Comparison of ENCODE assay signal across 22 cellular contexts in genomic region chr7:107936312-107936711, GRCh38. TPM values are rescaled to one million over a fixed set of nuclear protein-coding genes. Genes with fewer than 3 reads are reported as not detected.
DNase-seq lines count a peak whose midpoint lies in the region; ATAC-seq, FAIRE-seq and TF ChIP-seq lines count a peak whose summit lies in the region.
"Had no signal": no experiment of that assay in that cellular context is flagged by ENCODE, and none has a peak within 500 bp of the region (broad histone marks: within the 10 kb centered on the region; RNA-seq: fewer than 3 reads in every experiment).

No MANE protein-coding gene starts in this region.

- peaks cover 96% of the 10 kb centered on the region for H3F3A ChIP-seq in SK-N-SH (replicated peaks; ENCODE audit: insufficient read depth)

- H3K36me3 Mint-ChIP-seq in progenitor cell of endocrine pancreas (ENCODE audit: insufficient read depth) (peaks cover 28% of the 10 kb centered on the region), T-helper 17 cell (ENCODE audit: low read depth) (no peaks in the 10 kb centered on the region)

- H3K79me2 ChIP-seq in SK-N-SH (ENCODE audit: insufficient read depth) (peaks cover 38% of the 10 kb centered on the region), endothelial cell of umbilical vein (ENCODE audit: control insufficient read depth, insufficient read depth, low read length) (peaks cover 58% of the 10 kb centered on the region)

- no peaks in the 10 kb centered on the region for H3K9me1 ChIP-seq in endothelial cell of umbilical vein (replicated peaks; ENCODE audit: control insufficient read depth, extremely low read depth, insufficient read depth, low read length)

- CTCF ChIA-PET in SK-N-SH (lab: Yijun Ruan, JAX) = interaction anchor here (1.0 to 3.6 kb wide), 2 partner anchors 12 to 210 kb away, joined by 3 to 20 read pairs; no protein-coding TSS in a partner anchor
- CTCF ChIA-PET in endothelial cell of umbilical vein (lab: Charles Lee) = no interaction called here

- H3K9me3 ChIP-seq in SK-N-SH (no peaks in the 10 kb centered on the region), endothelial cell of umbilical vein (replicated peaks; ENCODE audit: control insufficient read depth, insufficient read depth, low read length) (no peaks in the 10 kb centered on the region), T-helper 17 cell (ENCODE audit: control insufficient read depth, low read length, poor library complexity, severe bottlenecking) (no peaks in the 10 kb centered on the region)

- TF ChIP-seq POLR2A in endothelial cell of umbilical vein (IDR thresholded peaks at IDR 0.05; ENCODE audit: low read depth, low read length) = no peak

- no peak for FAIRE-seq in endothelial cell of umbilical vein (lab: Jason Lieb, UNC)
- FAIRE-seq: GM12891, H1 had no signal

- POLR2A ChIA-PET in SK-N-SH (lab: Yijun Ruan, JAX) (no interaction called here), endothelial cell of umbilical vein (lab: Charles Lee) (no interaction called here)

- 92% methylated on average over 2 of the region's 2 CpGs for WGBS in SK-N-SH (ENCODE audit: low lambda C conversion rate)

- H3K9ac ChIP-seq in SK-N-SH = no peak overlapping the region
- no peak overlapping the region for H3K9ac ChIP-seq in endothelial cell of umbilical vein (replicated peaks; ENCODE audit: extremely low read depth, insufficient read depth, low read length)

- BruUV-seq in endothelial cell of umbilical vein (replicated peaks; lab: Mats Ljungman, UMichigan) = no TSS peak

- peak overlapping the region; percentile 95 to 98; a peak in 3 of 4 replicates for H3K27ac ChIP-seq in SK-N-SH (ENCODE audit: low read depth in 2 of 2, low read length in 1 of 2)
- no peak overlapping the region for H3K27ac ChIP-seq in endothelial cell of umbilical vein (ENCODE audit: insufficient read depth, low read depth, low read length)
- H3K27ac ChIP-seq: 22Rv1 had no signal

- intact Hi-C loops in endothelial cell of umbilical vein (cut with micrococcal nuclease) (no loop called here), cardiac septum (cut with DNase I) (loop anchor here (5.0 kb wide), 1 partner anchor 66 kb away; the partner anchor contains the start of gene LAMB1)

- H3K27ac Mint-ChIP-seq in progenitor cell of endocrine pancreas (peak overlapping the region; percentile 83), T-helper 17 cell (no peak overlapping the region)

- no peaks in the 10 kb centered on the region for H3K9me2 ChIP-seq in SK-N-SH

- DNase-seq in SK-N-SH = no peak
- DNase-seq in endothelial cell of umbilical vein (ENCODE audit: low read depth, low spot score) = no peak
- DNase-seq in progenitor cell of endocrine pancreas (ENCODE audit: low spot score, unreplicated experiment) = no peak
- DNase-seq in cardiac septum (ENCODE audit: low spot score) = no peak
- DNase-seq in T-helper 17 cell = no peak
- DNase-seq in inferior parietal cortex (ENCODE audit: extremely low spot score) = no peak
- DNase-seq: Calu3, DMS79 treated with DMSO at 0.1 percent for 48 hours, GF-D8, HCEC 1CT, Karpas-422, NCI-H1092 treated with DMSO at 0.1 percent for 48 hours, NCI-H146, NCI-H1930, NCI-H2107, NCI-H524, NCI-H774 had no signal

- H3K27me3 ChIP-seq in SK-N-SH (ENCODE audit: insufficient read depth) = no peaks in the 10 kb centered on the region
- no peaks in the 10 kb centered on the region for H3K27me3 ChIP-seq in endothelial cell of umbilical vein (ENCODE audit: control insufficient read depth in 2 of 2, insufficient read depth in 2 of 2, low read length in 2 of 2)

- no peaks in the 10 kb centered on the region for H3K9me3 Mint-ChIP-seq in progenitor cell of endocrine pancreas (ENCODE audit: low read depth)

- dilution Hi-C loops in endothelial cell of umbilical vein (cut with MboI; ENCODE audit: extremely low pct_ligation_motif_present, low sequenced_read_pairs) = no loop called here

- peaks cover 14% of the 10 kb centered on the region for H3K4me1 Mint-ChIP-seq in progenitor cell of endocrine pancreas (ENCODE audit: low read depth)
- H3K4me1 Mint-ChIP-seq in T-helper 17 cell = peaks cover 10% of the 10 kb centered on the region

- no peaks in the 10 kb centered on the region for H4K20me1 ChIP-seq in SK-N-SH (ENCODE audit: insufficient read depth)
- no peaks in the 10 kb centered on the region for H4K20me1 ChIP-seq in endothelial cell of umbilical vein (replicated peaks; ENCODE audit: control insufficient read depth, extremely low read depth, insufficient read depth, low read length)

- H3K4me3 Mint-ChIP-seq in progenitor cell of endocrine pancreas (ENCODE audit: low read depth) (no peak overlapping the region), T-helper 17 cell (no peak overlapping the region)

- H3K4me1 ChIP-seq in SK-N-SH (ENCODE audit: control insufficient read depth in 1 of 2, insufficient read depth in 2 of 2, low read depth in 1 of 2, low read length in 1 of 2) (peaks cover 70 to 88% of the 10 kb centered on the region in 2 experiments), endothelial cell of umbilical vein (ENCODE audit: control insufficient read depth, extremely low read depth, insufficient read depth, low read length) (peaks cover 33% of the 10 kb centered on the region)

- no peak overlapping the region for H3K4me2 ChIP-seq in SK-N-SH
- no peak overlapping the region for H3K4me2 ChIP-seq in endothelial cell of umbilical vein (ENCODE audit: insufficient read depth, low read length)

- H3K27me3 Mint-ChIP-seq in progenitor cell of endocrine pancreas (no peaks in the 10 kb centered on the region), T-helper 17 cell (no peaks in the 10 kb centered on the region)

- H3K36me3 ChIP-seq in SK-N-SH (replicated peaks in 1 of 2; ENCODE audit: control insufficient read depth in 1 of 2, insufficient read depth in 2 of 2, low read length in 1 of 2) (peaks cover 68 to 96% of the 10 kb centered on the region in 2 experiments), endothelial cell of umbilical vein (ENCODE audit: control insufficient read depth in 2 of 2, extremely low read depth in 1 of 2, insufficient read depth in 2 of 2, low read length in 2 of 2) (peaks cover 44 to 62% of the 10 kb centered on the region in 2 experiments)

- no peak overlapping the region for H3K4me3 ChIP-seq in SK-N-SH (ENCODE audit: low read depth in 2 of 2, low read length in 1 of 2)
- no peak overlapping the region for H3K4me3 ChIP-seq in endothelial cell of umbilical vein (replicated peaks in 1 of 3; ENCODE audit: insufficient read depth in 1 of 3, low read depth in 1 of 3, low read length in 3 of 3)

- TF ChIP-seq RAD21 in SK-N-SH (IDR thresholded peaks at IDR 0.05; ENCODE audit: low read length) = no peak

- TF ChIP-seq EP300 in SK-N-SH (IDR thresholded peaks at IDR 0.05; ENCODE audit: borderline replicate concordance in 1 of 2, low read depth in 1 of 2, low read length in 1 of 2) = no peak

- ATAC-seq in SK-N-SH treated with all-trans-retinoic acid at 6 μM for 48 hours (no peak), T-helper 17 cell (no peak), HG02678 (IDR thresholded peaks at IDR 0.05; ENCODE audit: unreplicated experiment) (no peak)

- TF ChIP-seq CTCF in SK-N-SH (IDR thresholded peaks at IDR 0.05) (no peak), endothelial cell of umbilical vein (IDR thresholded peaks at IDR 0.05; ENCODE audit: extremely low read depth in 1 of 2, insufficient read depth in 1 of 2, low read depth in 1 of 2, low read length in 2 of 2) (no peak), progenitor cell of endocrine pancreas (IDR thresholded peaks at IDR 0.05; ENCODE audit: unreplicated experiment) (no peak)

- H2AFZ ChIP-seq in SK-N-SH (ENCODE audit: low read depth) (no peak overlapping the region), endothelial cell of umbilical vein (ENCODE audit: low read depth, low read length) (no peak overlapping the region)

TF ChIP-seq in SK-N-SH, 30 proteins besides CTCF, POLR2A, EP300 and RAD21 (continues in another document):
- TF ChIP-seq POLR2AphosphoS5 (IDR thresholded peaks at IDR 0.05; ENCODE audit: low read depth, low read length) (no peak), GATA2 (CRISPR knock-in tag; IDR thresholded peaks at IDR 0.05) (no peak), YY1 (IDR thresholded peaks at IDR 0.05; ENCODE audit: low read depth) (no peak)

TF ChIP-seq in endothelial cell of umbilical vein, 7 proteins besides CTCF, POLR2A, EP300 and RAD21:
- no peak for TF ChIP-seq EZH2 (IDR thresholded peaks at IDR 0.05; ENCODE audit: borderline replicate concordance, low read depth, low read length, severe bottlenecking)
- TF ChIP-seq FOS (IDR thresholded peaks at IDR 0.05; ENCODE audit: borderline replicate concordance, insufficient read depth, low read length) = no peak
- no peak for TF ChIP-seq JUN (IDR thresholded peaks at IDR 0.05; ENCODE audit: borderline replicate concordance, insufficient read depth, insufficient read length, low read depth)
- peak; percentile 10 for TF ChIP-seq POLR2AphosphoS5 (IDR thresholded peaks at IDR 0.05; ENCODE audit: insufficient read depth, low read depth, low read length)
- TF ChIP-seq, protein P1, sequence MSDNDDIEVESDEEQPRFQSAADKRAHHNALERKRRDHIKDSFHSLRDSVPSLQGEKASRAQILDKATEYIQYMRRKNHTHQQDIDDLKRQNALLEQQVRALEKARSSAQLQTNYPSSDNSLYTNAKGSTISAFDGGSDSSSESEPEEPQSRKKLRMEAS (IDR thresholded peaks at IDR 0.05; ENCODE audit: insufficient read depth, insufficient read length) = no peak
- TF ChIP-seq MYC (IDR thresholded peaks at IDR 0.05; ENCODE audit: low read depth, low read length) = no peak
- no peak for TF ChIP-seq GATA2 (IDR thresholded peaks at IDR 0.05; ENCODE audit: insufficient read depth, insufficient read length, low read depth, low read length)
TF ChIP-seq in endothelial cell of umbilical vein: peak in this region for 1.

RNA-seq across cellular contexts. Expression of gene DLD, which starts 45.3 kb away (rescaled TPM):
- polyA plus RNA-seq in SK-N-SH (2012; rRNA removed) (140 and 197 TPM in 2 replicates), endothelial cell of umbilical vein (72.0 and 95.0 TPM in 2 replicates)
- polyA plus RNA-seq in SK-N-SH (2012; cell fraction: cytosol; rRNA removed) = 221 and 225 TPM in 2 replicates
- 81.0 and 164 TPM in 2 replicates for polyA plus RNA-seq in SK-N-SH (2012; cell fraction: nucleus; rRNA removed)
- total RNA-seq in endothelial cell of umbilical vein (61.7 and 77.4 TPM in 2 replicates), progenitor cell of endocrine pancreas (75.7 and 80.0 TPM in 2 replicates), cardiac septum (299 TPM), T-helper 17 cell (10 to 100 TPM; 49.4 to 64.5 TPM)
- polyA plus RNA-seq in endothelial cell of umbilical vein (2011; cell fraction: cytosol; rRNA removed) = 79.7 and 92.1 TPM in 2 replicates
- polyA plus RNA-seq in endothelial cell of umbilical vein (2011; cell fraction: nucleus; rRNA removed) = 100 and 125 TPM in 2 replicates
- polyA plus RNA-seq in endothelial cell of umbilical vein (2012) = 96.5 and 122 TPM in 2 replicates
- polyA minus RNA-seq in endothelial cell of umbilical vein = 68.4 and 81.1 TPM in 2 replicates
- 39.4 TPM for polyA minus RNA-seq in endothelial cell of umbilical vein (2011; cell fraction: cytosol; rRNA and poly(A)+ RNA removed)
- polyA minus RNA-seq in endothelial cell of umbilical vein (2011; cell fraction: nucleus; rRNA and poly(A)+ RNA removed) = 35.9 and 48.0 TPM in 2 replicates
